21 cellular contexts compared by ENCODE assay signal in genomic region chr12:88934163-88934747, GRCh38.
DNase-seq lines count a peak whose midpoint lies in the region; ATAC-seq and FAIRE-seq lines count a peak whose summit lies in the region.
"Had no signal": no experiment of that assay in that cellular context is flagged by ENCODE, and none has a peak within 500 bp of the region (broad histone marks: within the 10 kb centered on the region; RNA-seq: fewer than 3 reads in every experiment).

No MANE protein-coding gene starts in this region.

- no peaks in the 10 kb centered on the region for H3K36me3 ChIP-seq in mesenchymal stem cell (ENCODE audit: control insufficient read depth in 1 of 2, insufficient read depth in 2 of 2, low read depth in 1 of 2, low read length in 2 of 2)
- H3K36me3 ChIP-seq: BE2C, upper lobe of right lung had no signal

- H3K4ac ChIP-seq in mesenchymal stem cell (ENCODE audit: low read depth in 1 of 2, low read length in 2 of 2): no peak overlapping the region

- no peaks in the 10 kb centered on the region for H3K79me1 ChIP-seq in mesenchymal stem cell (replicated peaks; ENCODE audit: low read length, poor library complexity, severe bottlenecking)

- H3K4me3 ChIP-seq in mesenchymal stem cell (ENCODE audit: insufficient read depth in 1 of 2, low read depth in 1 of 2, low read length in 2 of 2): no peak overlapping the region
- H3K4me3 ChIP-seq: upper lobe of right lung had no signal

- no peak overlapping the region for H4K91ac ChIP-seq in mesenchymal stem cell (ENCODE audit: low read length)

- no peaks in the 10 kb centered on the region for H3K27me3 ChIP-seq in mesenchymal stem cell (ENCODE audit: control insufficient read depth in 1 of 2, insufficient read depth in 1 of 2, low read length in 2 of 2)
- H3K27me3 ChIP-seq: BE2C, upper lobe of right lung had no signal

- peak overlapping the region; percentile 66 for H3K27ac ChIP-seq in mesenchymal stem cell (ENCODE audit: low read length, poor library complexity, severe bottlenecking)
- H3K27ac ChIP-seq: HL-60, upper lobe of right lung had no signal

- H2BK5ac ChIP-seq in mesenchymal stem cell (ENCODE audit: low read depth, low read length, poor library complexity, severe bottlenecking): no peak overlapping the region

- H2BK12ac ChIP-seq in mesenchymal stem cell (ENCODE audit: low read length in 2 of 2): no peak overlapping the region

- no peak overlapping the region for H2BK120ac ChIP-seq in mesenchymal stem cell (ENCODE audit: low read depth, low read length)

- no peak overlapping the region for H2AFZ ChIP-seq in mesenchymal stem cell (ENCODE audit: low read depth, low read length)

- no peak overlapping the region for H3K4me2 ChIP-seq in mesenchymal stem cell (ENCODE audit: low read length, poor library complexity, severe bottlenecking)

- DNase-seq in Daoy (ENCODE audit: low read depth): peak; percentile 45
- peak; percentile 80 for DNase-seq in M059J (ENCODE audit: low read depth)
- peak; percentile 62 for DNase-seq in dermis blood vessel endothelial cell
- no peak for DNase-seq in mesenchymal stem cell
- no peak for DNase-seq in GM19239 (ENCODE audit: insufficient read length, low spot score)
- no peak for DNase-seq in NCI-H526 treated with DMSO at 0.1 percent for 48 hours (lab: John Stamatoyannopoulos, UW)
- DNase-seq in OCI-M2 (lab: John Stamatoyannopoulos, UW; ENCODE audit: unreplicated experiment): no peak
- DNase-seq: activated CD4-positive, alpha-beta T cell treated with anti-CD3 and anti-CD28 coated beads for 1 hour; activated naive CD8-positive, alpha-beta T cell treated with anti-CD3 and anti-CD28 coated beads, Interleukin-2, amount 10 ng/mL, durations not matched to agents 7 days and 5 days; BE2C; cortex of kidney; DMS79 treated with DMSO at 0.1 percent for 48 hours; left cardiac atrium; NCI-H2107; stimulated activated CD4-positive, alpha-beta T cell treated with anti-CD3 and anti-CD28 coated beads, Interleukin-4, amount 100 ng/mL, for 24 hours; T-cell; upper lobe of right lung had no signal

- H3K18ac ChIP-seq in mesenchymal stem cell (ENCODE audit: low read depth in 1 of 2, low read length in 2 of 2): no peak overlapping the region

- peaks cover 4% of the 10 kb centered on the region for H3K4me1 ChIP-seq in mesenchymal stem cell (ENCODE audit: control insufficient read depth, insufficient read depth, low read depth, low read length)
- H3K4me1 ChIP-seq: BE2C, upper lobe of right lung had no signal

- H2BK15ac ChIP-seq in mesenchymal stem cell (ENCODE audit: low read depth, poor library complexity, severe bottlenecking): no peak overlapping the region

- no peak for FAIRE-seq in GM19239 (lab: Jason Lieb, UNC)
- FAIRE-seq: GM12891 had no signal

- H3K14ac ChIP-seq in mesenchymal stem cell (ENCODE audit: low read length in 2 of 2): no peak overlapping the region

- 57% methylated on average over 3 of the region's 3 CpGs for WGBS in mesenchymal stem cell

- no peak for ATAC-seq in HG02588 (IDR thresholded peaks at IDR 0.05; ENCODE audit: unreplicated experiment)
- ATAC-seq: left cardiac atrium; stimulated activated effector memory CD8-positive, alpha-beta T cell treated with anti-CD3 and anti-CD28 coated beads, Interleukin-12 subunit alpha, Interleukin-12 subunit beta, amount 100 ng/mL, for 72 hours; T-cell; upper lobe of right lung had no signal

- H3K9ac ChIP-seq in mesenchymal stem cell (ENCODE audit: low read length): no peak overlapping the region

- no peaks in the 10 kb centered on the region for H3K9me3 ChIP-seq in mesenchymal stem cell (ENCODE audit: control insufficient read depth, low read length)
- H3K9me3 ChIP-seq: BE2C, upper lobe of right lung had no signal

- H4K8ac ChIP-seq in mesenchymal stem cell (ENCODE audit: low read length): no peak overlapping the region

- no peak overlapping the region for H3K23ac ChIP-seq in mesenchymal stem cell (ENCODE audit: low read length in 2 of 2)

- no peak overlapping the region for H2AK5ac ChIP-seq in mesenchymal stem cell (ENCODE audit: low read length, severe bottlenecking)

Comparison
In these comparisons a context has a peak if more than half of its experiments do, and no peak if none do; other contexts are left out.
1. DNase-seq: peak in Daoy (single experiment), M059J (single experiment) and dermis blood vessel endothelial cell (single experiment); none in mesenchymal stem cell (single experiment), GM19239 (single experiment), NCI-H526 treated with DMSO at 0.1 percent for 48 hours (single experiment) and OCI-M2 (single experiment).